Comparison of ENCODE assay signal across 25 cellular contexts in the genomic region with DNA sequence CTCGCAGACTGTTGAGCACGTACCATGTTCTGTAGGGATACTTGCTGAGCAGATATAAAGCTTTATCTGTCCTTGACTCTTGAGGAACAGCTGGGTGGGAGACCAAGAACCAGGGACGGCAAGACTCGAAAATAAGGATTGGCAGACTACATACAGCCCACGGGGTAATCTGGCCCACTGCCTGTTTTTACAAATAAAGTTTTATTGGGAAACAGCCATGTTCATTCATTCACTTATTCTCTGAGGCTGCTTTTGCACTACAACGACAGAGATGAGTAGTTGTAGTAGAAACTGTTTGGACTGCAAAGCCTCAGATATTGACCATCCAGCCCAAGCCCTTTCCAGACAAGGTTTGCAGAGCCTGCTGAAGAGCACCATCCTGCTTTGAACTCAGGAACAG. TPM values are rescaled to one million over a fixed set of nuclear protein-coding genes. Genes with fewer than 3 reads are reported as not detected.
DNase-seq lines count a peak whose midpoint lies in the region; ATAC-seq, FAIRE-seq and TF ChIP-seq lines count a peak whose summit lies in the region.
"Had no signal": no experiment of that assay in that cellular context is flagged by ENCODE, and none has a peak within 500 bp of the region (broad histone marks: within the 10 kb centered on the region; RNA-seq: fewer than 3 reads in every experiment).

No MANE protein-coding gene starts in this region.

- BruUV-seq in HepG2 (replicated peaks; lab: Mats Ljungman, UMichigan): no TSS peak

- H3K4me1 Mint-ChIP-seq in endodermal cell: no peaks in the 10 kb centered on the region
- H3K4me1 Mint-ChIP-seq in activated naive CD4-positive, alpha-beta T cell treated with anti-CD3 and anti-CD28 coated beads for 36 hours (ENCODE audit: low read depth): no peaks in the 10 kb centered on the region

- H3K27me3 Mint-ChIP-seq in endodermal cell (ENCODE audit: insufficient read depth): no peaks in the 10 kb centered on the region
- H3K27me3 Mint-ChIP-seq in activated naive CD4-positive, alpha-beta T cell treated with anti-CD3 and anti-CD28 coated beads for 36 hours (ENCODE audit: low read depth): no peaks in the 10 kb centered on the region
- H3K27me3 Mint-ChIP-seq: CD4-positive, alpha-beta T cell had no signal

- no peak for TF ChIP-seq RAD21 in HepG2 (CRISPR knock-in tag; IDR thresholded peaks at IDR 0.05)

- in situ Hi-C loops in HepG2 (cut with HindIII; ENCODE audit: extremely low pct_ligation_motif_present, low pct_unique_long_range_greater_than_20kb): loop anchor here (10.0 kb wide), 1 partner anchor 293 kb away; no protein-coding TSS in a partner anchor

- no peak for ATAC-seq in HepG2
- ATAC-seq: CD8-positive, alpha-beta T cell; GM12878 had no signal

- peak overlapping the region; percentile 10 for H3K27ac Mint-ChIP-seq in endodermal cell
- no peak overlapping the region for H3K27ac Mint-ChIP-seq in activated naive CD4-positive, alpha-beta T cell treated with anti-CD3 and anti-CD28 coated beads for 36 hours
- H3K27ac Mint-ChIP-seq: CD4-positive, alpha-beta T cell; CD8-positive, alpha-beta T cell had no signal

- H3K4me3 ChIP-seq in endodermal cell (ENCODE audit: low read length): no peak overlapping the region
- no peak overlapping the region for H3K4me3 ChIP-seq in HepG2 (replicated peaks in 1 of 3; ENCODE audit: insufficient read depth in 1 of 3, low read depth in 2 of 3, low read length in 3 of 3)
- H3K4me3 ChIP-seq: BLaER1 treated with 17β-estradiol and CSF1 and Interleukin-3, amounts not matched to agents 10 nM and 100 nM; GM12878 had no signal

- TF ChIP-seq CTCF in endodermal cell (conservative IDR thresholded peaks at IDR 0.05) (no peak), HepG2 (CRISPR knock-in tag; IDR thresholded peaks at IDR 0.05) (no peak)

- H3K36me3 ChIP-seq in KOPT-K1 (ENCODE audit: insufficient read depth, low read length): peaks cover 13% of the 10 kb centered on the region; the same call in 1 of the 2 replicates
- peaks cover 47% of the 10 kb centered on the region for H3K36me3 ChIP-seq in endodermal cell (ENCODE audit: control insufficient read depth, insufficient read depth, low read length)
- H3K36me3 ChIP-seq in HepG2 (replicated peaks in 1 of 2; ENCODE audit: control insufficient read depth in 1 of 2, insufficient read depth in 2 of 2, low read length in 2 of 2): no peaks in the 10 kb centered on the region

- H3K27me3 ChIP-seq in endodermal cell (ENCODE audit: control insufficient read depth, insufficient read depth, low read length, poor library complexity, severe bottlenecking): no peaks in the 10 kb centered on the region
- H3K27me3 ChIP-seq in HepG2 (ENCODE audit: control insufficient read depth in 1 of 2, insufficient read depth in 2 of 2, low read length in 2 of 2): no peaks in the 10 kb centered on the region; a peak in 1 of 5 replicates
- H3K27me3 ChIP-seq: BE2C; BLaER1 treated with 17β-estradiol and CSF1 and Interleukin-3, amounts not matched to agents 10 nM and 100 nM had no signal

- H3K9me3 ChIP-seq in KOPT-K1 (ENCODE audit: insufficient read depth, low read length, poor library complexity, severe bottlenecking): no peaks in the 10 kb centered on the region
- no peaks in the 10 kb centered on the region for H3K9me3 ChIP-seq in endodermal cell (ENCODE audit: control insufficient read depth, low read length)
- no peaks in the 10 kb centered on the region for H3K9me3 ChIP-seq in HepG2 (ENCODE audit: low read length)
- H3K9me3 ChIP-seq: BE2C, Caco-2 had no signal

- no peak for TF ChIP-seq POLR2A in HepG2 (IDR thresholded peaks at IDR 0.05; ENCODE audit: insufficient read depth in 1 of 2, low read depth in 2 of 2, low read length in 2 of 2)

- H3K27ac ChIP-seq in KOPT-K1 (ENCODE audit: low read depth, low read length, poor library complexity, severe bottlenecking) (peak overlapping the region; percentile 75), endodermal cell (ENCODE audit: low read depth, low read length) (no peak overlapping the region), HepG2 (ENCODE audit: extremely low read length, insufficient read depth, low read length) (no peak overlapping the region)
- H3K27ac ChIP-seq: BLaER1 treated with 17β-estradiol and CSF1 and Interleukin-3, amounts not matched to agents 10 nM and 100 nM; C4-2B had no signal

- H3K79me2 ChIP-seq in HepG2 (ENCODE audit: insufficient read depth, low read length): no peaks in the 10 kb centered on the region

- no peaks in the 10 kb centered on the region for H4K20me1 ChIP-seq in HepG2 (ENCODE audit: insufficient read depth, low read length)

- no peaks in the 10 kb centered on the region for H3K4me1 ChIP-seq in endodermal cell (ENCODE audit: control insufficient read depth, insufficient read depth, low read length)
- H3K4me1 ChIP-seq in HepG2 (ENCODE audit: insufficient read depth, low read length): peaks cover 13% of the 10 kb centered on the region
- H3K4me1 ChIP-seq: BLaER1 treated with 17β-estradiol and CSF1 and Interleukin-3, amounts not matched to agents 10 nM and 100 nM had no signal

- no peak overlapping the region for H3K4me3 Mint-ChIP-seq in endodermal cell
- no peak overlapping the region for H3K4me3 Mint-ChIP-seq in activated naive CD4-positive, alpha-beta T cell treated with anti-CD3 and anti-CD28 coated beads for 36 hours
- H3K4me3 Mint-ChIP-seq: CD4-positive, alpha-beta T cell; CD8-positive, alpha-beta T cell had no signal

- POLR2A ChIA-PET in HepG2 (lab: Yijun Ruan, JAX): no interaction called here

- H3K9me3 Mint-ChIP-seq in endodermal cell: peaks cover 2% of the 10 kb centered on the region
- no peaks in the 10 kb centered on the region for H3K9me3 Mint-ChIP-seq in activated naive CD4-positive, alpha-beta T cell treated with anti-CD3 and anti-CD28 coated beads for 36 hours
- H3K9me3 Mint-ChIP-seq: CD4-positive, alpha-beta T cell; CD8-positive, alpha-beta T cell had no signal

- no peak overlapping the region for H3K9ac ChIP-seq in endodermal cell (ENCODE audit: extremely low read depth, low read length, poor library complexity, severe bottlenecking)
- H3K9ac ChIP-seq in HepG2 (ENCODE audit: insufficient read depth, low read depth, low read length): no peak overlapping the region
- H3K9ac ChIP-seq: BLaER1 treated with 17β-estradiol and CSF1 and Interleukin-3, amounts not matched to agents 10 nM and 100 nM had no signal

- 94 to 97% methylated on average over 6 of the region's 6 CpGs for WGBS in endodermal cell (ENCODE audit: insufficient coverage in 1 of 2, insufficient read length in 1 of 2), 2 experiments
- 83% methylated on average over 5 of the region's 6 CpGs for WGBS in HepG2 (ENCODE audit: low lambda C conversion rate)

- intact Hi-C loops in HepG2 (cut with micrococcal nuclease; ENCODE audit: unreplicated experiment): no loop called here
- intact Hi-C loops in activated naive CD4-positive, alpha-beta T cell treated with anti-CD3 and anti-CD28 coated beads for 36 hours (cut with micrococcal nuclease): no loop called here

- H3K36me3 Mint-ChIP-seq in endodermal cell (ENCODE audit: low read depth): peaks cover 47% of the 10 kb centered on the region
- no peaks in the 10 kb centered on the region for H3K36me3 Mint-ChIP-seq in activated naive CD4-positive, alpha-beta T cell treated with anti-CD3 and anti-CD28 coated beads for 36 hours (ENCODE audit: low read depth)
- H3K36me3 Mint-ChIP-seq: CD8-positive, alpha-beta T cell had no signal

- DNase-seq in endodermal cell (no peak), HepG2 (ENCODE audit: low spot score) (no peak), hippocampal formation (lab: John Stamatoyannopoulos, UW) (no peak), DMS53 treated with DMSO at 0.1 percent for 48 hours (lab: John Stamatoyannopoulos, UW; ENCODE audit: unreplicated experiment) (no peak), NCI-H69 (lab: John Stamatoyannopoulos, UW) (no peak)
- DNase-seq in activated naive CD4-positive, alpha-beta T cell treated with anti-CD3 and anti-CD28 coated beads for 36 hours: no peak
- DNase-seq: 8988T; ACHN; BE2C; Caco-2; Calu3; CD4-positive, alpha-beta T cell; CD8-positive, alpha-beta T cell; DMS79; DND-41; EL; GDM1 had no signal

- TF ChIP-seq EP300 in HepG2 (IDR thresholded peaks at IDR 0.05; ENCODE audit: low read depth in 2 of 2, low read length in 2 of 2) (no peak), HepG2 (CRISPR knock-in tag; IDR thresholded peaks at IDR 0.05; ENCODE audit: borderline replicate concordance) (no peak)

- CTCF ChIA-PET in HepG2 (lab: Yijun Ruan, JAX; ENCODE audit: low intra/inter-chr PET ratio, low total read pairs): no interaction called here
- CTCF ChIA-PET in activated naive CD4-positive, alpha-beta T cell treated with anti-CD3 and anti-CD28 coated beads for 36 hours (lab: Charles Lee): interaction anchor here (2.4 kb wide), 1 partner anchor 135 kb away, joined by 11 read pairs; no protein-coding TSS in a partner anchor

- H2AFZ ChIP-seq in HepG2 (ENCODE audit: low read length): no peak overlapping the region

- H3K4me2 ChIP-seq in HepG2 (ENCODE audit: low read depth, low read length): no peak overlapping the region
- H3K4me2 ChIP-seq: BLaER1 treated with 17β-estradiol and CSF1 and Interleukin-3, amounts not matched to agents 10 nM and 100 nM had no signal

- FAIRE-seq in HepG2 (lab: Jason Lieb, UNC): no peak
- FAIRE-seq: A204.1, D721Med, GM12878, GM12892, GM19239 had no signal

RNA-seq across cellular contexts. Expression of a gene that starts 20.3 kb away (rescaled TPM):
- total RNA-seq in endodermal cell (10 to 100 TPM; 23.3 to 28.5 TPM), HepG2 (2016; rRNA removed; fragmentation: Illumina TruSeq; extraction: Trizol) (25.6 and 25.8 TPM in 2 replicates)
- polyA plus RNA-seq in endodermal cell (2013, experiment 1 of 2): 48.4 TPM
- polyA plus RNA-seq in endodermal cell (2013, experiment 2 of 2): 41.6 TPM
- 11.1 and 13.0 TPM in 2 replicates for total RNA-seq in HepG2 (2016; cell fraction: cytosol; rRNA removed; fragmentation: Illumina TruSeq; extraction: Trizol; ENCODE audit: low read depth)
- total RNA-seq in HepG2 (2016; cell fraction: insoluble cytoplasmic fraction; rRNA removed; fragmentation: Illumina TruSeq; extraction: Trizol): 24.9 and 27.1 TPM in 2 replicates
- 16.5 and 17.7 TPM in 2 replicates for total RNA-seq in HepG2 (2016; cell fraction: membrane; rRNA removed; fragmentation: Illumina TruSeq; extraction: Trizol)
- 21.3 and 26.1 TPM in 2 replicates for total RNA-seq in HepG2 (2016; cell fraction: nucleus; rRNA removed; fragmentation: Illumina TruSeq; extraction: Trizol)
- polyA plus RNA-seq in HepG2 (2011; rRNA removed): 32.4 and 33.5 TPM in 2 replicates
- polyA plus RNA-seq in HepG2 (2011; cell fraction: cytosol; rRNA removed): 19.2 and 24.1 TPM in 2 replicates
- 51.7 and 54.9 TPM in 2 replicates for polyA plus RNA-seq in HepG2 (2011; cell fraction: nucleus; rRNA removed)
- polyA plus RNA-seq in HepG2 (2012): 18.3 and 24.4 TPM in 2 replicates
- polyA plus RNA-seq in HepG2 (2016; cell fraction: cytosol; fragmentation: Illumina TruSeq; extraction: Trizol; ENCODE audit: low read depth): 4.8 and 5.2 TPM in 2 replicates
- polyA plus RNA-seq in HepG2 (2016; cell fraction: insoluble cytoplasmic fraction; fragmentation: Illumina TruSeq; extraction: Trizol; ENCODE audit: low read depth): 28.7 and 29.9 TPM in 2 replicates
- polyA plus RNA-seq in HepG2 (2016; cell fraction: membrane; fragmentation: Illumina TruSeq; extraction: Trizol; ENCODE audit: low read depth): 7.3 and 10.0 TPM in 2 replicates
- 43.3 and 48.3 TPM in 2 replicates for polyA plus RNA-seq in HepG2 (2016; cell fraction: nucleus; fragmentation: Illumina TruSeq; extraction: Trizol; ENCODE audit: insufficient read depth, low read depth)
- polyA minus RNA-seq in HepG2 (2011; rRNA and poly(A)+ RNA removed; ENCODE audit: low replicate concordance): 19.7 and 31.4 TPM in 2 replicates
- polyA minus RNA-seq in HepG2 (2011; cell fraction: cytosol; rRNA and poly(A)+ RNA removed): 7.9 and 9.7 TPM in 2 replicates
- 39.4 and 40.9 TPM in 2 replicates for polyA minus RNA-seq in HepG2 (2011; cell fraction: nucleus; rRNA and poly(A)+ RNA removed)
- total RNA-seq in activated naive CD4-positive, alpha-beta T cell treated with anti-CD3 and anti-CD28 coated beads for 36 hours: 10 to 100 TPM; 10.9 to 11.7 TPM

RNA-seq across cellular contexts. Expression of a gene that starts 31.0 kb away (rescaled TPM):
- 10 to 100 TPM; 36.0 to 46.0 TPM for total RNA-seq in endodermal cell
- polyA plus RNA-seq in endodermal cell (2013, experiment 1 of 2): 39.9 TPM
- 31.3 TPM for polyA plus RNA-seq in endodermal cell (2013, experiment 2 of 2)
- 1.2 and 4.0 TPM in 2 replicates for total RNA-seq in HepG2 (2016; rRNA removed; fragmentation: Illumina TruSeq; extraction: Trizol)
- 0.51 and 1.1 TPM in 2 replicates for total RNA-seq in HepG2 (2016; cell fraction: cytosol; rRNA removed; fragmentation: Illumina TruSeq; extraction: Trizol; ENCODE audit: low read depth)
- total RNA-seq in HepG2 (2016; cell fraction: insoluble cytoplasmic fraction; rRNA removed; fragmentation: Illumina TruSeq; extraction: Trizol): 1.4 and 4.7 TPM in 2 replicates
- total RNA-seq in HepG2 (2016; cell fraction: membrane; rRNA removed; fragmentation: Illumina TruSeq; extraction: Trizol): 0.34 and 0.53 TPM in 2 replicates
- 5.5 and 7.1 TPM in 2 replicates for total RNA-seq in HepG2 (2016; cell fraction: nucleus; rRNA removed; fragmentation: Illumina TruSeq; extraction: Trizol)
- 0.65 and 2.0 TPM in 2 replicates for polyA plus RNA-seq in HepG2 (2011; rRNA removed)
- 0.69 and 0.91 TPM in 2 replicates for polyA plus RNA-seq in HepG2 (2011; cell fraction: cytosol; rRNA removed)
- polyA plus RNA-seq in HepG2 (2011; cell fraction: nucleus; rRNA removed): 8.8 and 9.0 TPM in 2 replicates
- 1.2 and 2.0 TPM in 2 replicates for polyA plus RNA-seq in HepG2 (2012)
- 0.15 and 0.21 TPM in 2 replicates for polyA plus RNA-seq in HepG2 (2016; cell fraction: cytosol; fragmentation: Illumina TruSeq; extraction: Trizol; ENCODE audit: low read depth)
- polyA plus RNA-seq in HepG2 (2016; cell fraction: insoluble cytoplasmic fraction; fragmentation: Illumina TruSeq; extraction: Trizol; ENCODE audit: low read depth): 1.0 and 2.0 TPM in 2 replicates
- 0.35 and 0.48 TPM in 2 replicates for polyA plus RNA-seq in HepG2 (2016; cell fraction: membrane; fragmentation: Illumina TruSeq; extraction: Trizol; ENCODE audit: low read depth)
- polyA plus RNA-seq in HepG2 (2016; cell fraction: nucleus; fragmentation: Illumina TruSeq; extraction: Trizol; ENCODE audit: insufficient read depth, low read depth): 8.1 and 13.3 TPM in 2 replicates
- polyA minus RNA-seq in HepG2 (2011; rRNA and poly(A)+ RNA removed; ENCODE audit: low replicate concordance): 2.5 and 62.0 TPM in 2 replicates
- polyA minus RNA-seq in HepG2 (2011; cell fraction: cytosol; rRNA and poly(A)+ RNA removed): 1.1 and 2.7 TPM in 2 replicates
- 3.5 and 4.8 TPM in 2 replicates for polyA minus RNA-seq in HepG2 (2011; cell fraction: nucleus; rRNA and poly(A)+ RNA removed)
- total RNA-seq in activated naive CD4-positive, alpha-beta T cell treated with anti-CD3 and anti-CD28 coated beads for 36 hours: 1 to 10 TPM; 1.8 to 3.0 TPM
- total RNA-seq: CD4-positive, alpha-beta T cell; CD8-positive, alpha-beta T cell had no signal

RNA-seq across cellular contexts. Expression of a gene that starts 59.5 kb away (rescaled TPM):
- total RNA-seq in endodermal cell: 100 to 1,000 TPM; 151 to 191 TPM
- polyA plus RNA-seq in endodermal cell (2013, experiment 1 of 2): 176 TPM
- polyA plus RNA-seq in endodermal cell (2013, experiment 2 of 2): 157 TPM
- 136 and 138 TPM in 2 replicates for total RNA-seq in HepG2 (2016; rRNA removed; fragmentation: Illumina TruSeq; extraction: Trizol)
- total RNA-seq in HepG2 (2016; cell fraction: cytosol; rRNA removed; fragmentation: Illumina TruSeq; extraction: Trizol; ENCODE audit: low read depth): 72.4 and 85.4 TPM in 2 replicates
- total RNA-seq in HepG2 (2016; cell fraction: insoluble cytoplasmic fraction; rRNA removed; fragmentation: Illumina TruSeq; extraction: Trizol): 137 and 138 TPM in 2 replicates
- 57.5 and 58.8 TPM in 2 replicates for total RNA-seq in HepG2 (2016; cell fraction: membrane; rRNA removed; fragmentation: Illumina TruSeq; extraction: Trizol)
- total RNA-seq in HepG2 (2016; cell fraction: nucleus; rRNA removed; fragmentation: Illumina TruSeq; extraction: Trizol): 101 and 109 TPM in 2 replicates
- polyA plus RNA-seq in HepG2 (2011; rRNA removed): 123 and 126 TPM in 2 replicates
- 150 and 151 TPM in 2 replicates for polyA plus RNA-seq in HepG2 (2011; cell fraction: cytosol; rRNA removed)
- 83.4 and 84.4 TPM in 2 replicates for polyA plus RNA-seq in HepG2 (2011; cell fraction: nucleus; rRNA removed)
- polyA plus RNA-seq in HepG2 (2012): 117 and 122 TPM in 2 replicates
- 29.4 and 30.6 TPM in 2 replicates for polyA plus RNA-seq in HepG2 (2016; cell fraction: cytosol; fragmentation: Illumina TruSeq; extraction: Trizol; ENCODE audit: low read depth)
- polyA plus RNA-seq in HepG2 (2016; cell fraction: insoluble cytoplasmic fraction; fragmentation: Illumina TruSeq; extraction: Trizol; ENCODE audit: low read depth): 149 and 157 TPM in 2 replicates
- polyA plus RNA-seq in HepG2 (2016; cell fraction: membrane; fragmentation: Illumina TruSeq; extraction: Trizol; ENCODE audit: low read depth): 38.1 and 38.5 TPM in 2 replicates
- 115 and 116 TPM in 2 replicates for polyA plus RNA-seq in HepG2 (2016; cell fraction: nucleus; fragmentation: Illumina TruSeq; extraction: Trizol; ENCODE audit: insufficient read depth, low read depth)
- polyA minus RNA-seq in HepG2 (2011; rRNA and poly(A)+ RNA removed; ENCODE audit: low replicate concordance): 104 and 196 TPM in 2 replicates
- 40.8 and 41.0 TPM in 2 replicates for polyA minus RNA-seq in HepG2 (2011; cell fraction: cytosol; rRNA and poly(A)+ RNA removed)
- polyA minus RNA-seq in HepG2 (2011; cell fraction: nucleus; rRNA and poly(A)+ RNA removed): 136 and 154 TPM in 2 replicates
- total RNA-seq in activated naive CD4-positive, alpha-beta T cell treated with anti-CD3 and anti-CD28 coated beads for 36 hours: 10 to 100 TPM; 85.9 to 98.1 TPM
